In genomic region chr3:58462829-58463180, GRCh38 we compare ENCODE assay signal across 16 cellular contexts. TPM values are rescaled to one million over a fixed set of nuclear protein-coding genes. Genes with fewer than 3 reads are reported as not detected.
DNase-seq lines count a peak whose midpoint lies in the region; ATAC-seq and TF ChIP-seq lines count a peak whose summit lies in the region.
"Had no signal": no experiment of that assay in that cellular context is flagged by ENCODE, and none has a peak within 500 bp of the region (broad histone marks: within the 10 kb centered on the region; RNA-seq: fewer than 3 reads in every experiment).

No MANE protein-coding gene starts in this region.

- DNase-seq in NCI-H82 (lab: John Stamatoyannopoulos, UW) (peak; percentile 51), NCI-H82 treated with DMSO at 0.1 percent for 48 hours (lab: John Stamatoyannopoulos, UW; ENCODE audit: unreplicated experiment) (no peak), RWPE2 (ENCODE audit: low spot score) (no peak), iPS-NIHi11 (ENCODE audit: low spot score) (peak; percentile 62), gastrocnemius medialis (no peak), activated T-cell treated with anti-CD3 and anti-CD28 coated beads for 4 hours (no peak), anterior cingulate cortex (lab: John Stamatoyannopoulos, UW) (no peak)
- DNase-seq: 8988T; activated CD4-positive, alpha-beta T cell treated with anti-CD3 and anti-CD28 coated beads for 48 hours; activated CD8-positive, alpha-beta memory T cell treated with anti-CD3 and anti-CD28 coated beads, Interleukin-2, amount 50 U/mL, for 48 hours; activated naive CD4-positive, alpha-beta T cell treated with Interleukin-2 at 50 U/mL for 16 hours; effector CD4-positive, alpha-beta T cell; MG63; NCI-H1694; stimulated activated CD4-positive, alpha-beta T cell treated with anti-CD3 and anti-CD28 coated beads, Interleukin-2, amount 100 ng/mL, for 48 hours had no signal

- TF ChIP-seq POLR2A in gastrocnemius medialis (IDR thresholded peaks at IDR 0.05): no peak

- ATAC-seq in RWPE2 (ENCODE audit: low read depth) (peak; percentile 25; the same call in 1 of the 3 replicates), gastrocnemius medialis (no peak), GM21447 (IDR thresholded peaks at IDR 0.05; ENCODE audit: unreplicated experiment) (no peak)

- H3K4me1 ChIP-seq in RWPE2 (ENCODE audit: insufficient read depth, poor library complexity, severe bottlenecking) (peaks cover 7% of the 10 kb centered on the region), gastrocnemius medialis (peaks cover 17 to 18% of the 10 kb centered on the region in 2 donors)

- intact Hi-C loops in gastrocnemius medialis (cut with DNase I; ENCODE audit: low total_unique reads): loop anchor here (1.0 kb wide), 4 partner anchors 18 to 69 kb away; no protein-coding TSS in a partner anchor

- no peaks in the 10 kb centered on the region for H3K9me3 ChIP-seq in RWPE2 (ENCODE audit: severe bottlenecking)
- H3K9me3 ChIP-seq in gastrocnemius medialis: no peaks in the 10 kb centered on the region
- H3K9me3 ChIP-seq: MG63 had no signal

- H3K36me3 ChIP-seq in RWPE2 (ENCODE audit: low read depth) (no peaks in the 10 kb centered on the region), gastrocnemius medialis (no peaks in the 10 kb centered on the region)
- H3K36me3 ChIP-seq: MG63 had no signal

- H3K27ac ChIP-seq in RWPE2 (ENCODE audit: poor library complexity, severe bottlenecking): no peak overlapping the region
- H3K27ac ChIP-seq in gastrocnemius medialis: peak overlapping the region; percentile 15 to 61 (median 34)

- no peak for TF ChIP-seq CTCF in RWPE2 (IDR thresholded peaks at IDR 0.05; ENCODE audit: poor library complexity, severe bottlenecking)
- no peak for TF ChIP-seq CTCF in gastrocnemius medialis (IDR thresholded peaks at IDR 0.05 in 4 of 5, conservative IDR thresholded peaks at IDR 0.05 in 1 of 5)

- in situ Hi-C loops in gastrocnemius medialis (cut with MboI; ENCODE audit: low sequenced_read_pairs in 4 of 4): loop anchor here in 2 of 4 donors (10.0 kb wide), 1 partner anchor 72 kb away; the partner anchor contains the start of gene ACOX2 (in 2 of the 2)

- H3K27me3 ChIP-seq in RWPE2 (ENCODE audit: insufficient read depth, poor library complexity, severe bottlenecking): no peaks in the 10 kb centered on the region
- H3K27me3 ChIP-seq in gastrocnemius medialis: no peaks in the 10 kb centered on the region
- H3K27me3 ChIP-seq: MG63 had no signal

- H3K4me3 ChIP-seq in RWPE2 (ENCODE audit: severe bottlenecking) (no peak overlapping the region), gastrocnemius medialis (peak overlapping the region in 1 of 4 donors; percentile 50)
- H3K4me3 ChIP-seq: MG63 had no signal

RNA-seq across cellular contexts. Expression of gene KCTD6, which starts 29.1 kb away (rescaled TPM):
- 1 to 10 TPM; 4.3 to 8.3 (median 5.8) TPM for total RNA-seq in gastrocnemius medialis

RNA-seq across cellular contexts. Expression of gene PDHB, which starts 29.2 kb away (rescaled TPM):
- total RNA-seq in gastrocnemius medialis: 100 to 1,000 TPM; 131 to 195 (median 169) TPM

Comparison
In these comparisons a context has a peak if more than half of its experiments do, and no peak if none do; other contexts are left out.
1. DNase-seq: peak in NCI-H82 (single experiment) and iPS-NIHi11 (single experiment); none in NCI-H82 treated with DMSO at 0.1 percent for 48 hours (single experiment), RWPE2 (single experiment), gastrocnemius medialis (0 of 2), activated T-cell treated with anti-CD3 and anti-CD28 coated beads for 4 hours (single experiment) and anterior cingulate cortex (0 of 58).